ENCODE assay signal across 23 cellular contexts in the genomic region with DNA sequence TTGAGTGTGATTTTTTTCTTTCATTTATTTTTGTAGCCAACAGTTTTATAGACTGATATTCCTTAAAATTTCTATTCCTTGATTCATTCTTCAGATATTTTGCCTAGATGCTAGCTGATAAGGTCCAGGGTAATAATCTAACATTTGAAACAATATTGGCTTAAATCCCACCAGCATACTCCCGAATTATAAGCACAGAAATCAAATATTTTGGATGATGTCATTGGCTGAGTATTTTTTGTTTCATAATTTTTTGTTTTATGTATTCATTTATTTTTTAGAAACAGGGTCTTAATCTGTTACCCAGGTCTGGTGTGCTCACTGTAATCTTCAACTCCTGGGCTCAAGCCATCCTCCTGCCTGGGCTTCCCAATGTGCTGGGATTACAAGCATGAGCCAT.
"Had no signal": no experiment of that assay in that cellular context is flagged by ENCODE, and none has a peak within 500 bp of the region (broad histone marks: within the 10 kb centered on the region; RNA-seq: fewer than 3 reads in every experiment).

No MANE protein-coding gene starts in this region.

- ATAC-seq: natural killer cell; psoas muscle; sciatic nerve; stimulated activated effector memory CD8-positive, alpha-beta T cell treated with anti-CD3 and anti-CD28 coated beads, Interleukin-12 subunit alpha, Interleukin-12 subunit beta, amount 100 ng/mL, for 72 hours had no signal

- H3K4me3 ChIP-seq: hepatocyte, left ventricle myocardium inferior, lung, neural progenitor cell, psoas muscle, skin epidermis, spleen, suprapubic skin, thoracic aorta, tibial artery, uterus had no signal

- DNase-seq: islet precursor cell; left ventricle myocardium inferior; mesendoderm; naive B cell; natural killer cell; nephron progenitor cell; occipital lobe; psoas muscle; spleen; stimulated activated CD4-positive, alpha-beta T cell treated with anti-CD3 and anti-CD28 coated beads, Interleukin-4, amount 100 ng/mL, for 24 hours; stimulated activated naive CD4-positive, alpha-beta T cell; tibial artery; uterus had no signal

- H3K79me2 ChIP-seq: hepatocyte, parathyroid adenoma had no signal

- H3K9ac ChIP-seq: neural progenitor cell, parathyroid adenoma had no signal

- H3K36me3 ChIP-seq: left ventricle myocardium inferior, neural progenitor cell, neutrophil, spleen, suprapubic skin, thoracic aorta, tibial artery, uterus had no signal

- H3K27me3 ChIP-seq: hepatocyte, neural progenitor cell, neutrophil, spleen, suprapubic skin, tibial artery, uterus had no signal

- H2AFZ ChIP-seq: hepatocyte, neural progenitor cell, parathyroid adenoma had no signal

- H3K9me3 ChIP-seq: left ventricle myocardium inferior, neutrophil, psoas muscle, spleen, suprapubic skin, thoracic aorta, tibial artery, uterus had no signal

- H3K27ac ChIP-seq: hepatocyte, left ventricle myocardium inferior, neural progenitor cell, neutrophil, parathyroid adenoma, psoas muscle, skin epidermis, spleen, suprapubic skin, thoracic aorta, tibial artery, uterus had no signal

- H3K4me2 ChIP-seq: hepatocyte, neural progenitor cell had no signal

- H3K4me1 ChIP-seq: left ventricle myocardium inferior, neural progenitor cell, parathyroid adenoma, psoas muscle, spleen, suprapubic skin, tibial artery, uterus had no signal
